Comparison of ENCODE assay signal across 18 cellular contexts in the genomic region with DNA sequence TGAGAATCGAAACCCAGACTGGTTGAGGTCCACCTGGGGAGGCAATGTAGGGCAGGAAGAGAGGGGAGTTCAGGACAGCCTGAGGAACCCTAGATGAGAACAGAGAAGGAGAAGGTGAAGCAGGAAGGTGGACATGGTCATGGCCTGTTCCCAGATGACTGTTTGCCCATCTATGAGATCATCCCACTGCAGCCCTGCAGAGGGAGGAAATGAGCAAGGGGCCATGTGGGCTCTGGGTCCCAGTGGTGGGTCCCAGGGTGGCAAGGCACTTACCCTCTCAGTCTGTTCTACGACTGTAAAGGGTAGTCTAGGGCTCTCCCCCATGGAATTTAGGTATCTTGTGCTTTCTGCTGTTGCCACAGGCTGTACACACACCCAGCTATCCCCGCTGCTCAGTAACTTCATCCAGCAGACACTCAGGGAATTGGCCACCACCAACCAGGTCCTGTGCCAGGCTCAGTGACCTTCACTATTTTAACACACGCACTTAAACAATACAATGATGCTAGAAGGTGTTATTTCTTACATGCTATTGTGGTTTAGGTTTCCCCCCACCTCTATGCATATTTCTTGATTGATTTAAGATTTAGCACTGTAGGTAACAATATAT.
"Had no signal": no experiment of that assay in that cellular context is flagged by ENCODE, and none has a peak within 500 bp of the region (broad histone marks: within the 10 kb centered on the region; RNA-seq: fewer than 3 reads in every experiment).

No MANE protein-coding gene starts in this region.

- DNase-seq: activated B cell treated with CpG ODN at 0.5 μM for 24 hours; activated CD4-positive, alpha-beta memory T cell treated with anti-CD3 and anti-CD28 coated beads for 36 hours; activated CD4-positive, alpha-beta T cell treated with anti-CD3 and anti-CD28 coated beads for 4 hours; activated naive CD4-positive, alpha-beta T cell treated with anti-CD3 and anti-CD28 coated beads, Interleukin-2, amount 50 U/mL, for 16 hours; activated T-cell treated with anti-CD3 and anti-CD28 coated beads, Interleukin-2, amount 50 U/mL, for 4 hours; effector CD8-positive, alpha-beta T cell; esophagus squamous epithelium; pancreas; stimulated activated CD8-positive, alpha-beta memory T cell treated with anti-CD3 and anti-CD28 coated beads, Interleukin-4, amount 100 ng/mL, for 48 hours; stimulated activated naive CD4-positive, alpha-beta T cell; substantia nigra; T-helper 1 cell; T-helper 9 cell; tibial artery had no signal

- H3K4me3 ChIP-seq: esophagus squamous epithelium, lung, pancreas, tibial artery had no signal

- ATAC-seq: activated T-cell treated with anti-CD3 and anti-CD28 coated beads, Interleukin-2, amount 50 U/mL, for 4 hours; left colon; natural killer cell treated with Interleukin-12 subunit alpha and Interleukin-12 subunit beta and Interleukin-15 and Interleukin-18, amount 100 ng/mL, for 72 hours; pancreas had no signal

- H3K27me3 ChIP-seq: esophagus squamous epithelium, pancreas, tibial artery had no signal

- H3K4me1 ChIP-seq: esophagus squamous epithelium, pancreas had no signal

- H3K27ac ChIP-seq: esophagus squamous epithelium, neutrophil, pancreas, tibial artery had no signal

- H3K36me3 ChIP-seq: neutrophil, pancreas, tibial artery had no signal

- H3K9me3 ChIP-seq: esophagus squamous epithelium, neutrophil, pancreas, tibial artery had no signal
